Comparison of ENCODE assay signal across 17 cellular contexts in genomic region chr1:29349871-29350491, GRCh38.
"Had no signal": no experiment of that assay in that cellular context is flagged by ENCODE, and none has a peak within 500 bp of the region (broad histone marks: within the 10 kb centered on the region; RNA-seq: fewer than 3 reads in every experiment).

No MANE protein-coding gene starts in this region.

- H3K27ac ChIP-seq: heart left ventricle, left ventricle myocardium inferior, psoas muscle, suprapubic skin, upper lobe of left lung had no signal

- H3K4me3 ChIP-seq: heart left ventricle, left ventricle myocardium inferior, psoas muscle, suprapubic skin, upper lobe of left lung had no signal

- H3K36me3 ChIP-seq: heart left ventricle, left ventricle myocardium inferior, suprapubic skin, upper lobe of left lung had no signal

- H3K9me3 ChIP-seq: heart left ventricle, psoas muscle, suprapubic skin, upper lobe of left lung had no signal

- H3K4me1 ChIP-seq: heart left ventricle, left ventricle myocardium inferior, psoas muscle, upper lobe of left lung had no signal

- FAIRE-seq: colon, endothelial cell of umbilical vein, keratinocyte had no signal

- DNase-seq: activated CD4-positive, alpha-beta T cell treated with anti-CD3 and anti-CD28 coated beads, Interleukin-2, amount 10 ng/mL, durations not matched to agents 24 days and 14 days; activated CD8-positive, alpha-beta memory T cell treated with anti-CD3 and anti-CD28 coated beads for 24 hours; activated naive CD4-positive, alpha-beta T cell treated with anti-CD3 and anti-CD28 coated beads, Interleukin-2, amount 10 ng/mL, durations not matched to agents 7 days and 5 days; effector CD4-positive, alpha-beta T cell; foreskin melanocyte; heart left ventricle; left ventricle myocardium inferior; psoas muscle; stimulated activated CD4-positive, alpha-beta T cell treated with anti-CD3 and anti-CD28 coated beads, Interleukin-12 subunit alpha, Interleukin-12 subunit beta, amount 100 ng/mL, for 4 hours; stimulated activated naive CD4-positive, alpha-beta T cell; upper lobe of left lung had no signal

- H3K27me3 ChIP-seq: upper lobe of left lung had no signal

- ATAC-seq: activated T-helper 17 cell treated with anti-CD3 and anti-CD28 coated beads, Interleukin-2, amount 50 U/mL, for 72 hours; heart left ventricle; psoas muscle; sciatic nerve had no signal
